In the genomic region with DNA sequence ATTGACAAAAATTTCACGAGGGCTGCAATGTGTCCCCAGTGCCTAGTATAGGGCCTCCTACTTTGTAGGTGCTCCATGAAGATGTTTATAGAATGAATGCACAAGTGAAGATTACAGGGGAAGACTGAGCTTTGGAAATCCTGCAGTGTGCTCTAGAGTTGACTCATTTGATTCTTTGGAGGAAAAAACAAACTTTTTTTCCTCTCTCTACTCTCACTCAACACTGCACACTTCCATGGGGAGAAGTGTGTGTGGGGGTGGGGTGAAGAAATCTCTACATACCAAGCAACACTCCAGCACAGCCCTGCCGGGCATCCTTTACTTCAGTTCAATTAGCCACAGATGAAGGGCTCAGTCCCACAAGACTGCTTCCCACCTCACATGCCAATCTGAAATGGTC, we compare ENCODE assay signal across 24 cellular contexts.
"Had no signal": no experiment of that assay in that cellular context is flagged by ENCODE, and none has a peak within 500 bp of the region (broad histone marks: within the 10 kb centered on the region; RNA-seq: fewer than 3 reads in every experiment).

No MANE protein-coding gene starts in this region.

- H3K27ac ChIP-seq: colonic mucosa, epithelial cell of prostate, esophagus squamous epithelium, gastrocnemius medialis, heart right ventricle had no signal

- H3K36me3 Mint-ChIP-seq: memory B cell, mesothelial cell of epicardium, naive B cell had no signal

- H3K27me3 ChIP-seq: colonic mucosa, esophagus squamous epithelium, gastrocnemius medialis, heart right ventricle had no signal

- H3K27ac Mint-ChIP-seq: dendritic cell treated with granulocyte-macrophage colony-stimulating factor and Interleukin-4, amounts not matched to agents 40 ng/mL and 50 ng/mL, for 4 days; effector memory CD8-positive, alpha-beta T cell; endodermal cell; memory B cell; mesothelial cell of epicardium; naive B cell had no signal

- H3K36me3 ChIP-seq: colonic mucosa, esophagus squamous epithelium, gastrocnemius medialis, heart right ventricle had no signal

- ATAC-seq: effector memory CD8-positive, alpha-beta T cell; esophagus mucosa; gastrocnemius medialis; heart right ventricle; left colon; left lobe of liver; left ventricle myocardium superior; mucosa of descending colon had no signal

- DNase-seq: colonic mucosa; cortex of kidney; effector CD8-positive, alpha-beta T cell; effector memory CD8-positive, alpha-beta T cell; endodermal cell; erythroblast; esophagus squamous epithelium; foreskin melanocyte; gastrocnemius medialis; head of caudate nucleus; heart right ventricle; hippocampal formation; left colon; left ventricle myocardium superior; mammary epithelial cell; mucosa of descending colon; naive B cell had no signal

- H3K4me1 ChIP-seq: colonic mucosa had no signal

- H3K27me3 Mint-ChIP-seq: dendritic cell treated with granulocyte-macrophage colony-stimulating factor and Interleukin-4, amounts not matched to agents 40 ng/mL and 50 ng/mL, for 4 days; effector memory CD8-positive, alpha-beta T cell had no signal

- H3K4me3 ChIP-seq: colonic mucosa, esophagus squamous epithelium, gastrocnemius medialis, heart right ventricle, lung, mucosa of descending colon had no signal

- H3K4me3 Mint-ChIP-seq: dendritic cell treated with granulocyte-macrophage colony-stimulating factor and Interleukin-4, amounts not matched to agents 40 ng/mL and 50 ng/mL, for 4 days; effector memory CD8-positive, alpha-beta T cell; endodermal cell; memory B cell; mesothelial cell of epicardium; naive B cell had no signal

- H3K4me1 Mint-ChIP-seq: endodermal cell, memory B cell, mesothelial cell of epicardium had no signal

- H3K9me3 Mint-ChIP-seq: dendritic cell treated with granulocyte-macrophage colony-stimulating factor and Interleukin-4, amounts not matched to agents 40 ng/mL and 50 ng/mL, for 4 days; effector memory CD8-positive, alpha-beta T cell; endodermal cell; memory B cell; mesothelial cell of epicardium had no signal

- H3K9me3 ChIP-seq: colonic mucosa, esophagus squamous epithelium, gastrocnemius medialis, heart right ventricle, mucosa of descending colon had no signal
